In the genomic region with DNA sequence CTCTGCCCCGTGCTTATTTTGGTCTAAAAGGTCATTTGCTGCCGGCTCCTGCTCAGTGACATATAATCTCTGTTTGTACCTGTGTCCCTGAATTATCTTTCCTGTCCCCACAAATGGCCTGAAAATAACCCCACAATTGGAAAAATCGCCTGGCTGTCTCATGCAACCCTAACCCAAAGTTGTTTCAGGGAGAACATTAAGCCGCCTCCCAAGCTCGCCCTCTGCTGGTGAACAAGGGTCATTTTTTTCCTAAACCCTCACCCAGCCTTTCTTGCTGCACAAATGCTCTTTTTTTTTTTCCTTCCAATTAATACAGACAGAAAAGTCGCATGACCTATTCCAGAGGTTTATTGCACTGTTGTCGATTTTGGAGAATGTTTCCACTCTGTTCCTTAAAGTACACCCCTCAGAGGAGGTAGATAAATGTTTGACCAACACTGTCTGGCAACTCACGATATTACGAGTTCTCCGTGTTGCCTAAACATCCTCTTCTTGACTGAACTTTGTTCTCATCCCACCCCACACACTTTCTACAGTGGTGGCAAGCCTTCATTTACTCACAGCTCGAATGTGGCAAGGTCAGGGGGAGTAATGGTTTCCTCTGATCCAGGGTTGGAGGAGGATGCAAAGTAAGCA, we compare ENCODE assay signal across 8 cellular contexts.
DNase-seq lines count a peak whose midpoint lies in the region; FAIRE-seq and TF ChIP-seq lines count a peak whose summit lies in the region.

No MANE protein-coding gene starts in this region.

- H3K14ac ChIP-seq in H1 (ENCODE audit: insufficient read length): no peak overlapping the region

- no peak overlapping the region for H3K27ac ChIP-seq in H1 (ENCODE audit: low read depth, low read length)

- H3K4me3 Mint-ChIP-seq in Calu3 (ENCODE audit: low read depth, unreplicated experiment) (no peak overlapping the region), mesothelial cell of epicardium (no peak overlapping the region)

- no peak overlapping the region for H3K4ac ChIP-seq in H1 (replicated peaks; ENCODE audit: insufficient read length, low read depth, low read length)

- CTCF ChIA-PET in Calu3 (lab: Charles Lee): interaction anchor here (0.7 to 1.4 kb wide), 4 partner anchors 11 to 1691 kb away, joined by 3 to 7 read pairs (median 4); no protein-coding TSS in a partner anchor
- CTCF ChIA-PET in H1 (lab: Charles Lee; ENCODE audit: partially characterized antibody): interaction anchor here (0.6 to 2.8 kb wide), 39 partner anchors 8 to 1412 kb away, joined by 3 to 25 read pairs (median 4); no protein-coding TSS in a partner anchor

- H3K4me2 ChIP-seq in H1 (ENCODE audit: insufficient read depth in 1 of 2, low read depth in 2 of 2, low read length in 2 of 2): no peak overlapping the region

- H3K18ac ChIP-seq in H1 (ENCODE audit: extremely low read depth, low read length): no peak overlapping the region

- H2BK12ac ChIP-seq in H1 (ENCODE audit: low read depth, low read length): 0 out of 2 replicates have a peak overlapping the region, but pooled peaks have one; percentile 1

- no peak overlapping the region for H3K56ac ChIP-seq in H1 (replicated peaks; ENCODE audit: insufficient read length, low read depth, low read length)

- no peak overlapping the region for H4K8ac ChIP-seq in H1 (ENCODE audit: extremely low read depth, insufficient read depth, low read length)

- TF ChIP-seq POLR2A in H1 (IDR thresholded peaks at IDR 0.05; ENCODE audit: control extremely low read depth in 1 of 2, low read depth in 2 of 2, low read length in 2 of 2): no peak

- H3K9ac ChIP-seq in H1 (replicated peaks in 1 of 4; ENCODE audit: extremely low read depth in 1 of 4, low read depth in 3 of 4, low read length in 3 of 4): no peak overlapping the region

- H2AK5ac ChIP-seq in H1 (ENCODE audit: low read depth, low read length): no peak overlapping the region

- H3K23ac ChIP-seq in H1 (ENCODE audit: insufficient read length): no peak overlapping the region

- H3K79me2 ChIP-seq in H1 (ENCODE audit: control insufficient read depth in 1 of 2, insufficient read depth in 2 of 2, low read length in 2 of 2): no peaks in the 10 kb centered on the region

- H3K4me1 ChIP-seq in H1 (replicated peaks in 1 of 4; ENCODE audit: control insufficient read depth in 3 of 4, insufficient read depth in 4 of 4, low read length in 3 of 4): no peaks in the 10 kb centered on the region

- H3K27ac Mint-ChIP-seq in Calu3 (ENCODE audit: unreplicated experiment): peak overlapping the region; percentile 9
- H3K27ac Mint-ChIP-seq in mesothelial cell of epicardium: no peak overlapping the region

- no peaks in the 10 kb centered on the region for H3K27me3 ChIP-seq in H1 (replicated peaks in 1 of 4; ENCODE audit: control insufficient read depth in 3 of 4, extremely low read depth in 1 of 4, insufficient read depth in 3 of 4, low read length in 3 of 4)

- TF ChIP-seq CTCF in Calu3 (IDR thresholded peaks at IDR 0.05; ENCODE audit: unreplicated experiment): peak; percentile 77
- TF ChIP-seq CTCF in HFF-Myc (IDR thresholded peaks at IDR 0.05; ENCODE audit: low read depth, low read length, missing control alignments): peak; percentile 75
- peak; percentile 57 to 78 (median 73) for TF ChIP-seq CTCF in H1 (IDR thresholded peaks at IDR 0.05; ENCODE audit: control extremely low read depth in 1 of 3, insufficient read depth in 1 of 3, low read depth in 1 of 3, low read length in 3 of 3)
- peak; percentile 91 for TF ChIP-seq CTCF in mesothelial cell of epicardium (IDR thresholded peaks at IDR 0.05; ENCODE audit: unreplicated experiment)

- WGBS in H1 (ENCODE audit: extremely low coverage in 1 of 2, insufficient coverage in 1 of 2, insufficient read length in 1 of 2, insufficient replicate concordance in 2 of 2, low coverage in 1 of 2, low lambda C conversion rate in 2 of 2, missing lambda C conversion rate in 1 of 2), 2 experiments: 41% methylated on average over 11 of the region's 11 CpGs; no CpG with 5 or more reads in 1 of the 2 experiments

- no peak overlapping the region for H4K5ac ChIP-seq in H1 (ENCODE audit: insufficient read length, low read depth, low read length)

- H3K36me3 ChIP-seq in H1 (ENCODE audit: control insufficient read depth in 2 of 4, insufficient read depth in 4 of 4, low read length in 3 of 4): no peaks in the 10 kb centered on the region

- intact Hi-C loops in Calu3 (cut with micrococcal nuclease; ENCODE audit: unreplicated experiment): loop anchor here (1.0 to 10.0 kb wide), 4 partner anchors 139 to 385 kb away; no protein-coding TSS in a partner anchor

- H2BK15ac ChIP-seq in H1 (ENCODE audit: low read length): no peak overlapping the region

- no peaks in the 10 kb centered on the region for H4K20me1 ChIP-seq in H1 (replicated peaks in 1 of 2; ENCODE audit: control insufficient read depth in 1 of 2, insufficient read depth in 2 of 2, low read length in 2 of 2)

- FAIRE-seq in H1 (lab: Jason Lieb, UNC): peak; percentile 96

- peaks cover 0 to 3% of the 10 kb centered on the region in 2 experiments; a peak in 1 of 4 replicates for H3K9me3 ChIP-seq in H1 (ENCODE audit: insufficient read depth in 2 of 2, low read depth in 1 of 2, low read length in 1 of 2)

- no peak overlapping the region for H3K4me3 ChIP-seq in HFF-Myc (replicated peaks; ENCODE audit: low read depth, low read length)
- H3K4me3 ChIP-seq in H1 (ENCODE audit: extremely low read depth in 1 of 4, insufficient read depth in 2 of 4, low read depth in 3 of 4, low read length in 4 of 4): no peak overlapping the region

- peak; percentile 80 to 85 for TF ChIP-seq RAD21 in H1 (IDR thresholded peaks at IDR 0.05 in 1 of 2, conservative IDR thresholded peaks at IDR 0.05 in 1 of 2; ENCODE audit: low read depth in 2 of 2, low read length in 2 of 2)

- H3K79me1 ChIP-seq in H1 (ENCODE audit: low read depth, low read length): no peaks in the 10 kb centered on the region

- H2BK5ac ChIP-seq in H1 (ENCODE audit: low read depth, low read length): no peak overlapping the region

- POLR2A ChIA-PET in H1 (lab: Charles Lee; ENCODE audit: partially characterized antibody): interaction anchor here (0.6 to 1.2 kb wide), 4 partner anchors 20 to 1410 kb away, joined by 3 to 5 read pairs (median 4); no protein-coding TSS in a partner anchor

- peaks cover 20% of the 10 kb centered on the region for H3K4me1 Mint-ChIP-seq in Calu3 (ENCODE audit: low read depth, unreplicated experiment)
- peaks cover 2% of the 10 kb centered on the region for H3K4me1 Mint-ChIP-seq in mesothelial cell of epicardium

- H3K27me3 Mint-ChIP-seq in Calu3 (ENCODE audit: unreplicated experiment): no peaks in the 10 kb centered on the region
- H3K27me3 Mint-ChIP-seq in mesothelial cell of epicardium (ENCODE audit: low read depth): no peaks in the 10 kb centered on the region

- no peaks in the 10 kb centered on the region; the same call in 1 of the 2 replicates for H3K23me2 ChIP-seq in H1 (ENCODE audit: low read depth, low read length)

- no TSS peak for BruUV-seq in Calu3 (replicated peaks; lab: Mats Ljungman, UMichigan)

- no peak for TF ChIP-seq EP300 in H1 (IDR thresholded peaks at IDR 0.05; ENCODE audit: borderline replicate concordance in 1 of 2, low read depth in 2 of 2, low read length in 2 of 2)

- no peak overlapping the region for H4K91ac ChIP-seq in H1 (replicated peaks; ENCODE audit: insufficient read length, low read length)

- H2BK120ac ChIP-seq in H1 (replicated peaks; ENCODE audit: low read depth, low read length): no peak overlapping the region

- no peak overlapping the region for H2BK20ac ChIP-seq in H1 (ENCODE audit: low read length)

- H3K36me3 Mint-ChIP-seq in Calu3 (ENCODE audit: insufficient read depth, unreplicated experiment) (no peaks in the 10 kb centered on the region), mesothelial cell of epicardium (no peaks in the 10 kb centered on the region)

- H2AFZ ChIP-seq in H1 (ENCODE audit: low read length): peak overlapping the region; percentile 54; the same call in 1 of the 2 replicates

- DNase-seq in Calu3 (peak; percentile 68), HFF-Myc (ENCODE audit: extremely low read depth, low read depth) (peak; percentile 46), NCI-H748 (lab: John Stamatoyannopoulos, UW; ENCODE audit: unreplicated experiment) (peak; percentile 46), H1 (ENCODE audit: low read depth in 1 of 2, low spot score in 2 of 2) (peak; percentile 43 to 66), mesothelial cell of epicardium (ENCODE audit: low spot score in 2 of 2, unreplicated experiment in 2 of 2) (peak; percentile 29 to 62), DMS153 treated with DMSO at 0.1 percent for 48 hours (lab: John Stamatoyannopoulos, UW; ENCODE audit: unreplicated experiment) (no peak)
- peak; percentile 12 to 14 for DNase-seq in activated CD8-positive, alpha-beta memory T cell treated with anti-CD3 and anti-CD28 coated beads for 4 hours (ENCODE audit: low read depth in 2 of 2)
- peak; percentile 20 for DNase-seq in stimulated activated CD8-positive, alpha-beta memory T cell treated with anti-CD3 and anti-CD28 coated beads, Interleukin-4, amount 100 ng/mL, for 24 hours (ENCODE audit: low read depth)

- no peaks in the 10 kb centered on the region for H3K9me3 Mint-ChIP-seq in Calu3 (ENCODE audit: low read depth, unreplicated experiment)
- no peaks in the 10 kb centered on the region for H3K9me3 Mint-ChIP-seq in mesothelial cell of epicardium

TF ChIP-seq in H1, 55 proteins besides CTCF, POLR2A, EP300 and RAD21:
- TF ChIP-seq PHF8 (conservative IDR thresholded peaks at IDR 0.05; ENCODE audit: low read depth, low read length) (no peak), SIX5 (IDR thresholded peaks at IDR 0.05; ENCODE audit: low read depth, low read length) (no peak), SRF (IDR thresholded peaks at IDR 0.05; ENCODE audit: low read depth, low read length) (no peak)
TF ChIP-seq in H1: peak in this region for 0.
